Comparison of ENCODE assay signal across 8 cellular contexts in the genomic region with DNA sequence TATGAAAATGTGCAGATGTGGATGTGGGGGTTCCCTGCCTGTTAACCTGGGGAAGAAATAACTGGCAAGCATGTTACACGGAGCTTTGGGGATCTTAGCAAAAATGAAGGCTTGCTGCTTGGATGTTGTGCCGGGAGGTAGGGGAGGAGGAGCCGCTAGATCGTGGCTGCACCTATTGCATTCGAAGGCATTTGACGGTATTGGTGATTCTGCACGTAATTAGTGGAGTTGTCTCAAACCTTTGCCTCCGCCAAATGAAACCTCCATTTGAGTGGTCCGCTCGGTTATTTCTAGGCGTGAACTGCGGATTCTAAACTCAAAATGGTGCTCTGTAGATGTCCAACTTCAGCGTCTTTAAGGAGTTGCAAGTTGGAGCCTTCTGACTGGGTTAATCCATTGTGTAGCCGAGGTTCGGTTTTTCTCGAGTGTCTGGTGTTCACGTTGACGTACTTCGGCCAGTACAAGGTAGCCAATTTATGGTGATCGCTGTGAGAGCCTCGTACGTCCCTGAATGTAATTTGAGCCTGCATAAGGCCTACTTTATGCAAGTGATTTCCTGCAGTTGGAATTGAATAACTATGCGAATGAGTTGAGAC. TPM values are rescaled to one million over a fixed set of nuclear protein-coding genes. Genes with fewer than 3 reads are reported as not detected.
DNase-seq lines count a peak whose midpoint lies in the region; ATAC-seq and TF ChIP-seq lines count a peak whose summit lies in the region.

No MANE protein-coding gene starts in this region.

- H3K27me3 ChIP-seq in psoas muscle (ENCODE audit: insufficient read depth in 3 of 3, low read length in 2 of 3), result no peaks in the 10 kb centered on the region

- H3K27ac Mint-ChIP-seq in activated CD8-positive, alpha-beta T cell treated with anti-CD3 and anti-CD28 coated beads, Interleukin-2, amount 10 ng/mL, durations not matched to agents 7 days and 5 days, result peak overlapping the region; percentile 79

- intact Hi-C loops in psoas muscle (cut with DNase I), result no loop called here

- POLR2A ChIA-PET in activated CD8-positive, alpha-beta T cell treated with anti-CD3 and anti-CD28 coated beads, Interleukin-2, amount 10 ng/mL, durations not matched to agents 7 days and 5 days (lab: Charles Lee), result interaction anchor here (0.9 kb wide), 1 partner anchor 350 kb away, joined by 3 read pairs; no protein-coding TSS in a partner anchor

- H3K27ac ChIP-seq in psoas muscle, result peak overlapping the region; percentile 84

- no peaks in the 10 kb centered on the region for H3K9me3 Mint-ChIP-seq in activated CD8-positive, alpha-beta T cell treated with anti-CD3 and anti-CD28 coated beads, Interleukin-2, amount 10 ng/mL, durations not matched to agents 7 days and 5 days (ENCODE audit: insufficient read depth)

- peaks cover 9% of the 10 kb centered on the region for H3K36me3 Mint-ChIP-seq in activated CD8-positive, alpha-beta T cell treated with anti-CD3 and anti-CD28 coated beads, Interleukin-2, amount 10 ng/mL, durations not matched to agents 7 days and 5 days (ENCODE audit: low read depth)

- H3K4me3 ChIP-seq in AG10803 (ENCODE audit: low read length), result peak overlapping the region; percentile 66
- peak overlapping the region; percentile 74 for H3K4me3 ChIP-seq in Jurkat, Clone E6-1 (ENCODE audit: low read length)
- peak overlapping the region; percentile 60 for H3K4me3 ChIP-seq in fibroblast of villous mesenchyme (ENCODE audit: low read depth, low read length)
- H3K4me3 ChIP-seq in psoas muscle, result peak overlapping the region; percentile 89

- TF ChIP-seq CTCF in AG10803 (conservative IDR thresholded peaks at IDR 0.05; ENCODE audit: low read length) (no peak), fibroblast of villous mesenchyme (IDR thresholded peaks at IDR 0.05; ENCODE audit: insufficient read depth, low read depth, low read length) (no peak), psoas muscle (IDR thresholded peaks at IDR 0.05) (no peak)

- H3K4me1 Mint-ChIP-seq in activated CD8-positive, alpha-beta T cell treated with anti-CD3 and anti-CD28 coated beads, Interleukin-2, amount 10 ng/mL, durations not matched to agents 7 days and 5 days (ENCODE audit: low read depth), result peaks cover 53% of the 10 kb centered on the region

- H3K36me3 ChIP-seq in psoas muscle (ENCODE audit: insufficient read depth in 1 of 2, low read depth in 1 of 2), result no peaks in the 10 kb centered on the region

- 21 to 26% (median 24%) methylated on average over 23 of the region's 23 CpGs for WGBS in psoas muscle, 3 donors

- CTCF ChIA-PET in activated CD8-positive, alpha-beta T cell treated with anti-CD3 and anti-CD28 coated beads, Interleukin-2, amount 10 ng/mL, durations not matched to agents 7 days and 5 days (lab: Charles Lee), result interaction anchor here (0.8 to 1.9 kb wide), 4 partner anchors 28 to 123 kb away, joined by 3 to 4 read pairs (median 3); no protein-coding TSS in a partner anchor

- H3K4me3 Mint-ChIP-seq in activated CD8-positive, alpha-beta T cell treated with anti-CD3 and anti-CD28 coated beads, Interleukin-2, amount 10 ng/mL, durations not matched to agents 7 days and 5 days, result peak overlapping the region; percentile 92

- no peak for DNase-seq in AG10803 (ENCODE audit: low read depth)
- DNase-seq in Jurkat, Clone E6-1 (ENCODE audit: low read depth, low spot score), result peak; percentile 42
- DNase-seq in activated CD8-positive, alpha-beta T cell treated with anti-CD3 and anti-CD28 coated beads, Interleukin-2, amount 10 ng/mL, durations not matched to agents 7 days and 5 days, result peak; percentile 63
- peak; percentile 12 for DNase-seq in fibroblast of villous mesenchyme (ENCODE audit: low read depth)
- no peak for DNase-seq in psoas muscle
- DNase-seq in erythroblast (lab: John Stamatoyannopoulos, UW), result no peak

- peaks cover 46% of the 10 kb centered on the region for H3K4me1 ChIP-seq in psoas muscle

- ATAC-seq in activated CD8-positive, alpha-beta T cell treated with anti-CD3 and anti-CD28 coated beads, Interleukin-2, amount 10 ng/mL, durations not matched to agents 7 days and 5 days, result no peak
- ATAC-seq in psoas muscle, result no peak
- ATAC-seq in GM19328 (IDR thresholded peaks at IDR 0.05; ENCODE audit: unreplicated experiment), result no peak
- ATAC-seq in HG02840 (IDR thresholded peaks at IDR 0.05; ENCODE audit: low FRiP score, unreplicated experiment), result no peak

- peaks cover 17% of the 10 kb centered on the region for H3K27me3 Mint-ChIP-seq in activated CD8-positive, alpha-beta T cell treated with anti-CD3 and anti-CD28 coated beads, Interleukin-2, amount 10 ng/mL, durations not matched to agents 7 days and 5 days (ENCODE audit: low read depth)

- no peak for TF ChIP-seq POLR2A in erythroblast (IDR thresholded peaks at IDR 0.05; ENCODE audit: low read length)

- H3K9me3 ChIP-seq in psoas muscle, result no peaks in the 10 kb centered on the region

RNA-seq across cellular contexts. Expression of a gene that starts 1.5 kb away (rescaled TPM):
- 8.9 TPM for polyA plus RNA-seq in Jurkat, Clone E6-1 (2012; ENCODE audit: insufficient read depth, insufficient read length)
- total RNA-seq in activated CD8-positive, alpha-beta T cell treated with anti-CD3 and anti-CD28 coated beads, Interleukin-2, amount 10 ng/mL, durations not matched to agents 7 days and 5 days, result 10 to 100 TPM; 33.3 to 36.2 TPM
- total RNA-seq in fibroblast of villous mesenchyme (4.3 and 6.8 TPM in 2 replicates), psoas muscle (10 to 100 TPM; 11.4 to 22.4 (median 13.6) TPM)
- 1 to 10 TPM; 1.2 to 5.4 (median 1.4) TPM for polyA plus RNA-seq in psoas muscle

Comparison
In these comparisons a context has a peak if more than half of its experiments do, and no peak if none do; other contexts are left out.
1. DNase-seq: peak in Jurkat, Clone E6-1 (single experiment), activated CD8-positive, alpha-beta T cell treated with anti-CD3 and anti-CD28 coated beads, Interleukin-2, amount 10 ng/mL, durations not matched to agents 7 days and 5 days (single experiment) and fibroblast of villous mesenchyme (single experiment); none in AG10803 (single experiment), psoas muscle (0 of 2) and erythroblast (0 of 2).
2. Peak in every context shown above with its lines, with median percentiles within 50 percentile points of each other: H3K4me3 ChIP-seq.